Comparison of ENCODE assay signal across 24 cellular contexts in genomic region chr20:44254073-44254472, GRCh38. TPM values are rescaled to one million over a fixed set of nuclear protein-coding genes. Genes with fewer than 3 reads are reported as not detected.
"Had no signal": no experiment of that assay in that cellular context is flagged by ENCODE, and none has a peak within 500 bp of the region (broad histone marks: within the 10 kb centered on the region; RNA-seq: fewer than 3 reads in every experiment).

No MANE protein-coding gene starts in this region.

- H3K4me3 ChIP-seq: MG63, SJSA1, SK-N-MC had no signal

- H3K36me3 ChIP-seq: MG63, SJSA1 had no signal

- H3K9me3 ChIP-seq: MG63, SJSA1 had no signal

- FAIRE-seq: RCC 7860 had no signal

- H3K4me1 ChIP-seq: SJSA1 had no signal

- H3K27me3 ChIP-seq: MG63, SJSA1 had no signal

- H3K27ac ChIP-seq: HL-60, SJSA1, SK-N-MC had no signal

- DNase-seq: IMR-90, Karpas-422, KG1, MG63, NCI-H1092, NCI-H1105 treated with DMSO at 0.1 percent for 48 hours, NCI-H1417 treated with DMSO at 0.1 percent for 48 hours, NCI-H1694 treated with DMSO at 0.1 percent for 48 hours, NCI-H2029, NCI-H2081 treated with DMSO at 0.1 percent for 48 hours, NCI-H2171, NCI-H226, NCI-H446, NCI-H510A, NCI-H524 treated with DMSO at 0.1 percent for 48 hours, NCI-H69, NCI-H774, Right ventricle myocardium superior, RPMI8226, SIG-M5 had no signal

RNA-seq across cellular contexts. Expression of gene GDAP1L1, which starts 7.0 kb away (rescaled TPM):
- total RNA-seq: IMR-90, Right ventricle myocardium superior, SJSA1 had no signal
- polyA plus RNA-seq: IMR-90 had no signal
